23 cellular contexts compared by ENCODE assay signal in genomic region chr1:174797398-174797797, GRCh38.
A peak's percentile ranks its signal among the peaks of the same experiment; 100 is the strongest.
DNase-seq lines count a peak whose midpoint lies in the region; ATAC-seq and FAIRE-seq lines count a peak whose summit lies in the region.
"Had no signal": no experiment of that assay in that cellular context is flagged by ENCODE, and none has a peak within 500 bp of the region (broad histone marks: within the 10 kb centered on the region; RNA-seq: fewer than 3 reads in every experiment).

No MANE protein-coding gene starts in this region.

- H3K27me3 Mint-ChIP-seq in activated CD4-positive, alpha-beta T cell treated with anti-CD3 and anti-CD28 coated beads, Interleukin-2, amount 10 ng/mL, durations not matched to agents 24 days and 14 days = no peaks in the 10 kb centered on the region
- no peaks in the 10 kb centered on the region for H3K27me3 Mint-ChIP-seq in CD8-positive, alpha-beta memory T cell
- H3K27me3 Mint-ChIP-seq in T-helper 2 cell treated with Interferon-gamma antibody and Interleukin-4, amounts not matched to agents 5 μg/mL and 100 μg/mL, for 36 hours (ENCODE audit: low read depth) = no peaks in the 10 kb centered on the region
- H3K27me3 Mint-ChIP-seq in memory B cell = no peaks in the 10 kb centered on the region

- H3K4me3 Mint-ChIP-seq in activated CD4-positive, alpha-beta T cell treated with anti-CD3 and anti-CD28 coated beads, Interleukin-2, amount 10 ng/mL, durations not matched to agents 24 days and 14 days = no peak overlapping the region
- H3K4me3 Mint-ChIP-seq in CD8-positive, alpha-beta memory T cell = no peak overlapping the region
- no peak overlapping the region for H3K4me3 Mint-ChIP-seq in T-helper 2 cell treated with Interferon-gamma antibody and Interleukin-4, amounts not matched to agents 5 μg/mL and 100 μg/mL, for 36 hours
- no peak overlapping the region for H3K4me3 Mint-ChIP-seq in memory B cell

- H3K27me3 ChIP-seq in CD8-positive, alpha-beta memory T cell (ENCODE audit: insufficient read depth, low read length, poor library complexity, severe bottlenecking) = no peaks in the 10 kb centered on the region

- no peaks in the 10 kb centered on the region for H3K36me3 ChIP-seq in CD8-positive, alpha-beta memory T cell (ENCODE audit: insufficient read depth, low read length)

- no peaks in the 10 kb centered on the region for H3K36me3 Mint-ChIP-seq in activated CD4-positive, alpha-beta T cell treated with anti-CD3 and anti-CD28 coated beads, Interleukin-2, amount 10 ng/mL, durations not matched to agents 24 days and 14 days (ENCODE audit: low read depth)
- peaks cover 0 to 2% (median 0%) of the 10 kb centered on the region in 3 donors for H3K36me3 Mint-ChIP-seq in CD8-positive, alpha-beta memory T cell
- no peaks in the 10 kb centered on the region for H3K36me3 Mint-ChIP-seq in T-helper 2 cell treated with Interferon-gamma antibody and Interleukin-4, amounts not matched to agents 5 μg/mL and 100 μg/mL, for 36 hours (ENCODE audit: low read depth)
- H3K36me3 Mint-ChIP-seq in memory B cell = no peaks in the 10 kb centered on the region

- peak overlapping the region; percentile 73 for H3K27ac Mint-ChIP-seq in activated CD4-positive, alpha-beta T cell treated with anti-CD3 and anti-CD28 coated beads, Interleukin-2, amount 10 ng/mL, durations not matched to agents 24 days and 14 days
- H3K27ac Mint-ChIP-seq in CD8-positive, alpha-beta memory T cell = peak overlapping the region in 7 of 8 donors; percentile 9 to 52 (median 17)
- H3K27ac Mint-ChIP-seq in T-helper 2 cell treated with Interferon-gamma antibody and Interleukin-4, amounts not matched to agents 5 μg/mL and 100 μg/mL, for 36 hours = peak overlapping the region; percentile 11
- peak overlapping the region; percentile 51 for H3K27ac Mint-ChIP-seq in memory B cell

- H3K4me3 ChIP-seq in CD8-positive, alpha-beta memory T cell (ENCODE audit: low read length) = no peak overlapping the region
- H3K4me3 ChIP-seq: SK-N-MC had no signal

- no peak for FAIRE-seq in GM19239 (lab: Jason Lieb, UNC)
- FAIRE-seq: GM18507 had no signal

- H3K9me3 Mint-ChIP-seq in activated CD4-positive, alpha-beta T cell treated with anti-CD3 and anti-CD28 coated beads, Interleukin-2, amount 10 ng/mL, durations not matched to agents 24 days and 14 days = no peaks in the 10 kb centered on the region
- no peaks in the 10 kb centered on the region for H3K9me3 Mint-ChIP-seq in CD8-positive, alpha-beta memory T cell
- H3K9me3 Mint-ChIP-seq in T-helper 2 cell treated with Interferon-gamma antibody and Interleukin-4, amounts not matched to agents 5 μg/mL and 100 μg/mL, for 36 hours = no peaks in the 10 kb centered on the region
- H3K9me3 Mint-ChIP-seq in memory B cell = no peaks in the 10 kb centered on the region

- H3K27ac ChIP-seq in CD8-positive, alpha-beta memory T cell (ENCODE audit: low read depth, low read length) = no peak overlapping the region
- H3K27ac ChIP-seq: SK-N-MC had no signal

- no peak for ATAC-seq in memory B cell (ENCODE audit: low read depth)
- no peak for ATAC-seq in GM18861 (IDR thresholded peaks at IDR 0.05; ENCODE audit: unreplicated experiment)

- no peaks in the 10 kb centered on the region for H3K9me3 ChIP-seq in CD8-positive, alpha-beta memory T cell (ENCODE audit: low read length)

- POLR2A ChIA-PET in CD8-positive, alpha-beta memory T cell (lab: Charles Lee) = interaction anchor here (1.2 kb wide), 1 partner anchor 202 kb away, joined by 5 read pairs; the partner anchor contains the start of gene CACYBP

- intact Hi-C loops in activated CD4-positive, alpha-beta T cell treated with anti-CD3 and anti-CD28 coated beads, Interleukin-2, amount 10 ng/mL, durations not matched to agents 24 days and 14 days (cut with micrococcal nuclease) = no loop called here

- H3K4me1 Mint-ChIP-seq in activated CD4-positive, alpha-beta T cell treated with anti-CD3 and anti-CD28 coated beads, Interleukin-2, amount 10 ng/mL, durations not matched to agents 24 days and 14 days = peaks cover 7% of the 10 kb centered on the region
- peaks cover 11 to 17% (median 15%) of the 10 kb centered on the region in 3 donors for H3K4me1 Mint-ChIP-seq in CD8-positive, alpha-beta memory T cell
- peaks cover 2% of the 10 kb centered on the region for H3K4me1 Mint-ChIP-seq in T-helper 2 cell treated with Interferon-gamma antibody and Interleukin-4, amounts not matched to agents 5 μg/mL and 100 μg/mL, for 36 hours (ENCODE audit: low read depth)
- H3K4me1 Mint-ChIP-seq in memory B cell = peaks cover 4% of the 10 kb centered on the region

- CTCF ChIA-PET in CD8-positive, alpha-beta memory T cell (lab: Charles Lee) = no interaction called here

- H3K4me1 ChIP-seq in CD8-positive, alpha-beta memory T cell (ENCODE audit: insufficient read depth, low read length) = peaks cover 17% of the 10 kb centered on the region

- DNase-seq in activated CD4-positive, alpha-beta T cell treated with anti-CD3 and anti-CD28 coated beads, Interleukin-2, amount 10 ng/mL, durations not matched to agents 24 days and 14 days = no peak
- no peak for DNase-seq in activated CD4-positive, alpha-beta T cell treated with anti-CD3 and anti-CD28 coated beads for 1 hour
- DNase-seq in CD8-positive, alpha-beta memory T cell = peak in 1 of 5 donors; percentile 51
- DNase-seq in T-helper 2 cell treated with Interferon-gamma antibody and Interleukin-4, amounts not matched to agents 5 μg/mL and 100 μg/mL, for 36 hours (ENCODE audit: low spot score) = no peak
- DNase-seq in memory B cell (ENCODE audit: low spot score in 2 of 2) (no peak), GM19239 (ENCODE audit: insufficient read length, low spot score) (no peak), OCI-M1 (lab: John Stamatoyannopoulos, UW) (no peak)
- DNase-seq: 8988T, ACHN, DMS153, DND-41, GOT3, HCEC 1CT, Karpas-422, NCI-H1105, NCI-H1436 treated with DMSO at 0.1 percent for 48 hours, NCI-H1930, NCI-H2107, NCI-H524, SIG-M5 had no signal

Comparison
In these comparisons a context has a peak if more than half of its experiments do, and no peak if none do; other contexts are left out.
1. H3K27ac Mint-ChIP-seq: peak in every context shown above with its lines; median percentile 73 in activated CD4-positive, alpha-beta T cell treated with anti-CD3 and anti-CD28 coated beads, Interleukin-2, amount 10 ng/mL, durations not matched to agents 24 days and 14 days; 51 in memory B cell; 17 in CD8-positive, alpha-beta memory T cell; 11 in T-helper 2 cell treated with Interferon-gamma antibody and Interleukin-4, amounts not matched to agents 5 μg/mL and 100 μg/mL, for 36 hours.